In genomic region chr20:4246428-4246827, GRCh38 we compare ENCODE assay signal across 2 cellular contexts.
TF ChIP-seq lines count a peak whose summit lies in the region.

No MANE protein-coding gene starts in this region.

TF ChIP-seq in A549, 52 proteins besides CTCF, POLR2A, EP300 and RAD21 (continued from another document):
- no peak for TF ChIP-seq ATOH8 (CRISPR knock-in tag; IDR thresholded peaks at IDR 0.05; ENCODE audit: low read depth)

TF ChIP-seq in PFSK-1, 5 proteins besides CTCF, POLR2A, EP300 and RAD21 (continued from another document):
- TF ChIP-seq, protein P1, sequence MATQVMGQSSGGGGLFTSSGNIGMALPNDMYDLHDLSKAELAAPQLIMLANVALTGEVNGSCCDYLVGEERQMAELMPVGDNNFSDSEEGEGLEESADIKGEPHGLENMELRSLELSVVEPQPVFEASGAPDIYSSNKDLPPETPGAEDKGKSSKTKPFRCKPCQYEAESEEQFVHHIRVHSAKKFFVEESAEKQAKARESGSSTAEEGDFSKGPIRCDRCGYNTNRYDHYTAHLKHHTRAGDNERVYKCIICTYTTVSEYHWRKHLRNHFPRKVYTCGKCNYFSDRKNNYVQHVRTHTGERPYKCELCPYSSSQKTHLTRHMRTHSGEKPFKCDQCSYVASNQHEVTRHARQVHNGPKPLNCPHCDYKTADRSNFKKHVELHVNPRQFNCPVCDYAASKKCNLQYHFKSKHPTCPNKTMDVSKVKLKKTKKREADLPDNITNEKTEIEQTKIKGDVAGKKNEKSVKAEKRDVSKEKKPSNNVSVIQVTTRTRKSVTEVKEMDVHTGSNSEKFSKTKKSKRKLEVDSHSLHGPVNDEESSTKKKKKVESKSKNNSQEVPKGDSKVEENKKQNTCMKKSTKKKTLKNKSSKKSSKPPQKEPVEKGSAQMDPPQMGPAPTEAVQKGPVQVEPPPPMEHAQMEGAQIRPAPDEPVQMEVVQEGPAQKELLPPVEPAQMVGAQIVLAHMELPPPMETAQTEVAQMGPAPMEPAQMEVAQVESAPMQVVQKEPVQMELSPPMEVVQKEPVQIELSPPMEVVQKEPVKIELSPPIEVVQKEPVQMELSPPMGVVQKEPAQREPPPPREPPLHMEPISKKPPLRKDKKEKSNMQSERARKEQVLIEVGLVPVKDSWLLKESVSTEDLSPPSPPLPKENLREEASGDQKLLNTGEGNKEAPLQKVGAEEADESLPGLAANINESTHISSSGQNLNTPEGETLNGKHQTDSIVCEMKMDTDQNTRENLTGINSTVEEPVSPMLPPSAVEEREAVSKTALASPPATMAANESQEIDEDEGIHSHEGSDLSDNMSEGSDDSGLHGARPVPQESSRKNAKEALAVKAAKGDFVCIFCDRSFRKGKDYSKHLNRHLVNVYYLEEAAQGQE (IDR thresholded peaks at IDR 0.05; ENCODE audit: insufficient read depth in 1 of 2, low read depth in 2 of 2, low read length in 2 of 2), result 0 out of 4 replicates have a peak, but pooled peaks of 1 of the 2 experiments have one; percentile 11
- peak; percentile 62; the same call in 1 of the 2 replicates for TF ChIP-seq TAF1 (IDR thresholded peaks at IDR 0.05; ENCODE audit: borderline replicate concordance, insufficient read depth, low read length)
- TF ChIP-seq FOXP2 (optimal IDR thresholded peaks at IDR 0.05; ENCODE audit: borderline replicate concordance, extremely low read depth, extremely low read length, insufficient read depth), result no peak
TF ChIP-seq in PFSK-1: peak in this region for 3.
